Comparison of ENCODE assay signal across 2 cellular contexts in the genomic region with DNA sequence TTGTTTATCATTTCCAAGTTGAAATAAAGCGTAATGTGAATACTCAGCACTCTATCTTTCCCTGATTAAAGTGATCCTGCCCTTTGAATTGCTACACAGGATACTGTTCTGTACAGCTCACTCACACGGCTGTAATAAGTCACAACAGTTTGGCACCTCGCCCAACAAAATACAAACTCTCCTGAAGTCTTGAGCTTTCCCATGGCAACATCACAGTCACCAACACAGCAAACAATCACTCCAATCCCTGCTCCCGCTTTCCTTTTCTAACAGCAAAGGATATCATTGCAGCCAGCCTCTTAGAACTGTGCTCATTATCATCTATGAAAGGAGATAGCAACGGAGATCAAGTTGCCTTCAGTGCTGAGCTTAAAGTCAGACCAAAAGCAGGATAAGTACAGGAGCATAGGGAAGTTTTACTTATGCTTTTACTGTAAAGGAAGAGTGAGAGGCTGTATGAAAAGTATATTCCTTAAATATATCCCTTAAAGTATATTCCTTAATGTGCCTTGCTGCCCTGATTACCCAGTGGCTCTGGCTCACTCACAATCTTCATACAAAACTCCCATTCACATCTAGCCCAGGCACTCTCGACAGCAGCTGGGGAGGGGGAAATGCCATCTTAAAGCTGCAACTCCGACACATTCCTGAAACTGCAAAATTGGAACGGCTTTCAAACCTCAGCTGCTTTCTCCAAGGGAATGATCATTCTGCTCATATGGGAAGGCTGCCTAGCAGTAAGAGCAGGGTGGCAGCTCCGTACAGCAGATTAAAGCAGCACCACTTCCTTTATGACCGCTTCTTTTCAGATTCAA.
TF ChIP-seq lines count a peak whose summit lies in the region.

No MANE protein-coding gene starts in this region.

TF ChIP-seq in HEK293T, 16 proteins besides CTCF, POLR2A, EP300 and RAD21 (continued from another document):
- TF ChIP-seq PKNOX1 (IDR thresholded peaks at IDR 0.05) (peak; percentile 82), TARDBP (IDR thresholded peaks at IDR 0.05) (no peak)

TF ChIP-seq in H1, 55 proteins besides CTCF, POLR2A, EP300 and RAD21 (continued from another document):
- TF ChIP-seq, protein P1, sequence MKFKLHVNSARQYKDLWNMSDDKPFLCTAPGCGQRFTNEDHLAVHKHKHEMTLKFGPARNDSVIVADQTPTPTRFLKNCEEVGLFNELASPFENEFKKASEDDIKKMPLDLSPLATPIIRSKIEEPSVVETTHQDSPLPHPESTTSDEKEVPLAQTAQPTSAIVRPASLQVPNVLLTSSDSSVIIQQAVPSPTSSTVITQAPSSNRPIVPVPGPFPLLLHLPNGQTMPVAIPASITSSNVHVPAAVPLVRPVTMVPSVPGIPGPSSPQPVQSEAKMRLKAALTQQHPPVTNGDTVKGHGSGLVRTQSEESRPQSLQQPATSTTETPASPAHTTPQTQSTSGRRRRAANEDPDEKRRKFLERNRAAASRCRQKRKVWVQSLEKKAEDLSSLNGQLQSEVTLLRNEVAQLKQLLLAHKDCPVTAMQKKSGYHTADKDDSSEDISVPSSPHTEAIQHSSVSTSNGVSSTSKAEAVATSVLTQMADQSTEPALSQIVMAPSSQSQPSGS (IDR thresholded peaks at IDR 0.05; ENCODE audit: low read length) = 0 out of 2 replicates have a peak, but pooled peaks have one; percentile 25
- no peak for TF ChIP-seq SIRT6 (IDR thresholded peaks at IDR 0.05; ENCODE audit: low read length)
